Comparison of ENCODE assay signal across 24 cellular contexts in the genomic region with DNA sequence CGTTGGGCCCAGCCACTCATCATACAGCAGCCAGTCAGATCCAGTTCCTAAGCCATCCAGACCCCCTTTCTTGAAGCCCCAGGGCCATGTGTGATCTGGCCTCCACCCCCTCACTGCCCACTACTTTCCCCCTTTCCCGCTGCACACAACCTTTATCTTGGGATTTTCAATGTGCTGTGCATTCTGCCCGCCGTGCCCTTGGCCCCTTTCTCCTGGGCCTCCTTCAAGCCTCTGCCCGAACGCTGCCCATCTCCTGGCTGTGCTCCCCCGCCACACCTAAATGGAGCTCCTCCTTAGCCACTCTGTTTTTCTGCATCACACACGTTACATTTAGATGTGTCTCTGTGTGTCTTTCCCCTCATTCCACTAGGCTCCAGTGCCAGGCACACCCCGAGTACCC.
"Had no signal": no experiment of that assay in that cellular context is flagged by ENCODE, and none has a peak within 500 bp of the region (broad histone marks: within the 10 kb centered on the region; RNA-seq: fewer than 3 reads in every experiment).

No MANE protein-coding gene starts in this region.

- H3K9me3 Mint-ChIP-seq: activated B cell treated with CpG ODN at 0.5 μM for 24 hours; activated CD8-positive, alpha-beta T cell treated with anti-CD3 and anti-CD28 coated beads for 36 hours; activated T-cell treated with anti-CD3 and anti-CD28 coated beads, Interleukin-2, amount 50 U/mL, for 4 hours; activated T-helper 17 cell treated with anti-CD3 and anti-CD28 coated beads, Interleukin-2, amount 50 U/mL, for 72 hours had no signal

- FAIRE-seq: bronchial epithelial cell, endothelial cell of umbilical vein, keratinocyte had no signal

- DNase-seq: activated B cell treated with CpG ODN at 0.5 μM for 24 hours; activated CD4-positive, alpha-beta T cell treated with anti-CD3 and anti-CD28 coated beads, Interleukin-2, amount 50 U/mL, for 1 hour; activated CD8-positive, alpha-beta T cell treated with anti-CD3 and anti-CD28 coated beads for 36 hours; activated naive CD4-positive, alpha-beta T cell treated with Interleukin-2 at 50 U/mL for 16 hours; activated T-cell treated with anti-CD3 and anti-CD28 coated beads, Interleukin-2, amount 50 U/mL, for 4 hours; cerebellar nuclear complex; colonic mucosa; effector memory CD4-positive, alpha-beta T cell; hippocampal formation; left cardiac atrium; mammary epithelial cell; nephron progenitor cell; stimulated activated CD4-positive, alpha-beta T cell treated with anti-CD3 and anti-CD28 coated beads, Interleukin-2, amount 100 ng/mL, for 48 hours; stimulated activated naive CD4-positive, alpha-beta T cell treated with Interleukin-2 at 50 U/mL for 16 hours; SW 1271; T-helper 2 cell had no signal

- H3K27me3 Mint-ChIP-seq: activated CD8-positive, alpha-beta T cell treated with anti-CD3 and anti-CD28 coated beads for 36 hours; activated T-helper 17 cell treated with anti-CD3 and anti-CD28 coated beads, Interleukin-2, amount 50 U/mL, for 72 hours had no signal

- H3K9me3 ChIP-seq: colonic mucosa, gastroesophageal sphincter, right atrium auricular region, tibial nerve had no signal

- H3K27me3 ChIP-seq: colonic mucosa, gastroesophageal sphincter, right atrium auricular region, tibial nerve had no signal

- ATAC-seq: activated CD8-positive, alpha-beta T cell treated with anti-CD3 and anti-CD28 coated beads for 36 hours; activated T-cell treated with anti-CD3 and anti-CD28 coated beads, Interleukin-2, amount 50 U/mL, for 4 hours; activated T-helper 17 cell treated with anti-CD3 and anti-CD28 coated beads, Interleukin-2, amount 50 U/mL, for 72 hours; gastroesophageal sphincter; left cardiac atrium had no signal

- H3K9ac ChIP-seq: parathyroid adenoma had no signal

- H3K36me3 ChIP-seq: colonic mucosa, gastroesophageal sphincter, right atrium auricular region, tibial nerve had no signal

- H3K27ac Mint-ChIP-seq: activated B cell treated with CpG ODN at 0.5 μM for 24 hours; activated CD8-positive, alpha-beta T cell treated with anti-CD3 and anti-CD28 coated beads for 36 hours; activated T-helper 17 cell treated with anti-CD3 and anti-CD28 coated beads, Interleukin-2, amount 50 U/mL, for 72 hours; nephron progenitor cell had no signal

- H3K4me3 Mint-ChIP-seq: activated B cell treated with CpG ODN at 0.5 μM for 24 hours; activated CD8-positive, alpha-beta T cell treated with anti-CD3 and anti-CD28 coated beads for 36 hours; activated T-cell treated with anti-CD3 and anti-CD28 coated beads, Interleukin-2, amount 50 U/mL, for 4 hours; activated T-helper 17 cell treated with anti-CD3 and anti-CD28 coated beads, Interleukin-2, amount 50 U/mL, for 72 hours; nephron progenitor cell had no signal

- H3K27ac ChIP-seq: colonic mucosa, gastroesophageal sphincter, parathyroid adenoma, right atrium auricular region, tibial nerve had no signal

- H3K4me3 ChIP-seq: colonic mucosa, gastroesophageal sphincter, right atrium auricular region, tibial nerve had no signal

- H3K4me1 ChIP-seq: colonic mucosa had no signal

- H2AFZ ChIP-seq: parathyroid adenoma had no signal
